In genomic region chr11:14007566-14007965, GRCh38 we compare ENCODE assay signal across 26 cellular contexts. TPM values are rescaled to one million over a fixed set of nuclear protein-coding genes. Genes with fewer than 3 reads are reported as not detected.
"Had no signal": no experiment of that assay in that cellular context is flagged by ENCODE, and none has a peak within 500 bp of the region (broad histone marks: within the 10 kb centered on the region; RNA-seq: fewer than 3 reads in every experiment).

No MANE protein-coding gene starts in this region.

- FAIRE-seq: colon, endometrium, endothelial cell of umbilical vein, frontal cortex had no signal

- DNase-seq: colonic mucosa; cortex of kidney; dermis blood vessel endothelial cell; dorsolateral prefrontal cortex; effector CD4-positive, alpha-beta T cell; effector CD8-positive, alpha-beta T cell; effector memory CD4-positive, alpha-beta T cell; effector memory CD8-positive, alpha-beta T cell; endodermal cell; erythroblast; esophagus squamous epithelium; foreskin fibroblast; foreskin melanocyte; gastrocnemius medialis; glutamatergic neuron; head of caudate nucleus; heart left ventricle; heart right ventricle had no signal

- H3K27ac ChIP-seq: colonic mucosa, coronary artery, dorsolateral prefrontal cortex, epithelial cell of prostate, esophagus squamous epithelium, gastrocnemius medialis, gastroesophageal sphincter, heart left ventricle, heart right ventricle had no signal

- ATAC-seq: effector memory CD8-positive, alpha-beta T cell; esophagus mucosa; gastrocnemius medialis; gastroesophageal sphincter; heart left ventricle; heart right ventricle had no signal

- H3K27me3 ChIP-seq: colonic mucosa, esophagus squamous epithelium, gastrocnemius medialis, gastroesophageal sphincter had no signal

- H3K4me3 ChIP-seq: colonic mucosa, coronary artery, dorsolateral prefrontal cortex, esophagus squamous epithelium, gastrocnemius medialis, gastroesophageal sphincter, heart left ventricle, heart right ventricle had no signal

- H3K9me3 ChIP-seq: colonic mucosa, esophagus squamous epithelium, gastrocnemius medialis had no signal

- H3K36me3 ChIP-seq: colonic mucosa, esophagus squamous epithelium, gastrocnemius medialis, gastroesophageal sphincter, heart left ventricle, heart right ventricle had no signal

- H3K4me1 ChIP-seq: colonic mucosa, esophagus squamous epithelium, gastrocnemius medialis, gastroesophageal sphincter, heart left ventricle, heart right ventricle had no signal

RNA-seq across cellular contexts. Expression of gene SPON1, which starts 45.0 kb away (rescaled TPM):
- polyA plus RNA-seq: endothelial cell of umbilical vein had no signal
